ENCODE assay signal across 1 cellular context in the genomic region with DNA sequence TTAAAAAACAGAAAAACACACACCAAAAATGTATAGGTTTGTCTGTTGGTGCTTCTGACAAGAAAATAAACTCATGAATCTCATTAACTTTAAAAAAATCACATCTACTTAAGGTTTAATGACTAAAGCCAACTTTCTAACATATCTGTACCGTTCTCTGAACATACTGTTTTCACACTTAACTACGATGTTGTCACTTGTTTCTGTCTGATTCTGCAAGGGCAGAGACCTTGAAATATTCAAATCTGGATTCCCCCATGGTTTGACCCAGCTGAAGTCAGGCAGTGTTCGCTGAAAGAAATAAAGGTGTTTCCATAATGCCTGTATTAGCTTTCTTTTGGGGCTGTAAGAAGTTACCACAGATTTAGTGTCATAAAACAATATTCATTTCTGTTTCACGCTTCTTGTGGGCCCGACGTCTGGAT.
A peak's percentile ranks its signal among the peaks of the same experiment; 100 is the strongest.
TF ChIP-seq lines count a peak whose summit lies in the region.

No MANE protein-coding gene starts in this region.

TF ChIP-seq in HepG2, 621 proteins besides CTCF, POLR2A, EP300 and RAD21 (continued from another document):
- TF ChIP-seq GABPB1 (CRISPR knock-in tag; IDR thresholded peaks at IDR 0.05) (no peak), ZNF331 (CRISPR knock-in tag; IDR thresholded peaks at IDR 0.05) (peak; percentile 3), ZFX (CRISPR knock-in tag; IDR thresholded peaks at IDR 0.05; ENCODE audit: low read depth) (peak; percentile 16; the same call in 1 of the 2 replicates), LCORL (IDR thresholded peaks at IDR 0.05) (no peak), LCORL (CRISPR knock-in tag; IDR thresholded peaks at IDR 0.05) (peak; percentile 2; the same call in 1 of the 2 replicates), TMF1 (CRISPR knock-in tag; IDR thresholded peaks at IDR 0.05; ENCODE audit: low read depth) (0 out of 2 replicates have a peak, but pooled peaks have one; percentile 40), KDM4B (CRISPR knock-in tag; IDR thresholded peaks at IDR 0.05) (0 out of 2 replicates have a peak, but pooled peaks have one; percentile 2), ZFP82 (CRISPR knock-in tag; IDR thresholded peaks at IDR 0.05; ENCODE audit: borderline replicate concordance) (peak; percentile 80; the same call in 1 of the 2 replicates), ZNF652 (CRISPR knock-in tag; IDR thresholded peaks at IDR 0.05; ENCODE audit: borderline replicate concordance, low read depth) (peak; percentile 4; the same call in 1 of the 2 replicates), FOXO1 (CRISPR knock-in tag; IDR thresholded peaks at IDR 0.05) (0 out of 2 replicates have a peak, but pooled peaks have one; percentile 5), KAT7 (CRISPR knock-in tag; IDR thresholded peaks at IDR 0.05; ENCODE audit: borderline replicate concordance) (0 out of 2 replicates have a peak, but pooled peaks have one; percentile 26), ERF (CRISPR knock-in tag; IDR thresholded peaks at IDR 0.05) (no peak), ZMYM3 (CRISPR knock-in tag; IDR thresholded peaks at IDR 0.05) (no peak), KMT2B (CRISPR knock-in tag; IDR thresholded peaks at IDR 0.05) (0 out of 2 replicates have a peak, but pooled peaks have one; percentile 5), GATA4 (IDR thresholded peaks at IDR 0.05; ENCODE audit: borderline replicate concordance, low read depth) (0 out of 2 replicates have a peak, but pooled peaks have one; percentile 8), TARDBP (CRISPR knock-in tag; IDR thresholded peaks at IDR 0.05) (peak; percentile 18; the same call in 1 of the 2 replicates), HDAC1 (CRISPR knock-in tag; IDR thresholded peaks at IDR 0.05) (peak; percentile 8; the same call in 1 of the 2 replicates), THYN1 (CRISPR knock-in tag; IDR thresholded peaks at IDR 0.05; ENCODE audit: borderline replicate concordance, low read depth) (0 out of 2 replicates have a peak, but pooled peaks have one; percentile 10), TEAD3 (CRISPR knock-in tag; optimal IDR thresholded peaks at IDR 0.05; ENCODE audit: borderline replicate concordance) (no peak), ZSCAN21 (CRISPR knock-in tag; IDR thresholded peaks at IDR 0.05; ENCODE audit: borderline replicate concordance) (no peak), KMT2A (CRISPR knock-in tag; IDR thresholded peaks at IDR 0.05) (peak; percentile 53; the same call in 1 of the 2 replicates), ZNF713 (CRISPR knock-in tag; IDR thresholded peaks at IDR 0.05) (no peak), ZNF343 (CRISPR knock-in tag; IDR thresholded peaks at IDR 0.05) (peak; percentile 63; the same call in 1 of the 2 replicates), ARNTL (CRISPR knock-in tag; IDR thresholded peaks at IDR 0.05) (0 out of 2 replicates have a peak, but pooled peaks have one; percentile 38), PHF8 (CRISPR knock-in tag; IDR thresholded peaks at IDR 0.05) (peak; percentile 35), ZNF552 (CRISPR knock-in tag; IDR thresholded peaks at IDR 0.05; ENCODE audit: borderline replicate concordance) (no peak)
- TF ChIP-seq, protein P1, sequence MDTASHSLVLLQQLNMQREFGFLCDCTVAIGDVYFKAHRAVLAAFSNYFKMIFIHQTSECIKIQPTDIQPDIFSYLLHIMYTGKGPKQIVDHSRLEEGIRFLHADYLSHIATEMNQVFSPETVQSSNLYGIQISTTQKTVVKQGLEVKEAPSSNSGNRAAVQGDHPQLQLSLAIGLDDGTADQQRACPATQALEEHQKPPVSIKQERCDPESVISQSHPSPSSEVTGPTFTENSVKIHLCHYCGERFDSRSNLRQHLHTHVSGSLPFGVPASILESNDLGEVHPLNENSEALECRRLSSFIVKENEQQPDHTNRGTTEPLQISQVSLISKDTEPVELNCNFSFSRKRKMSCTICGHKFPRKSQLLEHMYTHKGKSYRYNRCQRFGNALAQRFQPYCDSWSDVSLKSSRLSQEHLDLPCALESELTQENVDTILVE (CRISPR knock-in tag; IDR thresholded peaks at IDR 0.05) = 0 out of 2 replicates have a peak, but pooled peaks have one; percentile 2
- TF ChIP-seq, protein P2, sequence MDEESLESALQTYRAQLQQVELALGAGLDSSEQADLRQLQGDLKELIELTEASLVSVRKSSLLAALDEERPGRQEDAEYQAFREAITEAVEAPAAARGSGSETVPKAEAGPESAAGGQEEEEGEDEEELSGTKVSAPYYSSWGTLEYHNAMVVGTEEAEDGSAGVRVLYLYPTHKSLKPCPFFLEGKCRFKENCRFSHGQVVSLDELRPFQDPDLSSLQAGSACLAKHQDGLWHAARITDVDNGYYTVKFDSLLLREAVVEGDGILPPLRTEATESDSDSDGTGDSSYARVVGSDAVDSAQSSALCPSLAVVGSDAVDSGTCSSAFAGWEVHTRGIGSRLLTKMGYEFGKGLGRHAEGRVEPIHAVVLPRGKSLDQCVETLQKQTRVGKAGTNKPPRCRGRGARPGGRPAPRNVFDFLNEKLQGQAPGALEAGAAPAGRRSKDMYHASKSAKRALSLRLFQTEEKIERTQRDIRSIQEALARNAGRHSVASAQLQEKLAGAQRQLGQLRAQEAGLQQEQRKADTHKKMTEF (CRISPR knock-in tag; IDR thresholded peaks at IDR 0.05) = 0 out of 2 replicates have a peak, but pooled peaks have one; percentile 6
- TF ChIP-seq, protein P3, sequence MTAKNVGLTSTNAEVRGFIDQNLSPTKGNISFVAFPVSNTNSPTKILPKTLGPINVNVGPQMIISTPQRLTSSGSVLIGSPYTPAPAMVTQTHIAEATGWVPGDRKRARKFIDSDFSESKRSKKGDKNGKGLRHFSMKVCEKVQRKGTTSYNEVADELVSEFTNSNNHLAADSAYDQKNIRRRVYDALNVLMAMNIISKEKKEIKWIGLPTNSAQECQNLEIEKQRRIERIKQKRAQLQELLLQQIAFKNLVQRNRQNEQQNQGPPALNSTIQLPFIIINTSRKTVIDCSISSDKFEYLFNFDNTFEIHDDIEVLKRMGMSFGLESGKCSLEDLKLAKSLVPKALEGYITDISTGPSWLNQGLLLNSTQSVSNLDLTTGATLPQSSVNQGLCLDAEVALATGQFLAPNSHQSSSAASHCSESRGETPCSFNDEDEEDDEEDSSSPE (CRISPR knock-in tag; IDR thresholded peaks at IDR 0.05) = no peak
- TF ChIP-seq, protein P4, sequence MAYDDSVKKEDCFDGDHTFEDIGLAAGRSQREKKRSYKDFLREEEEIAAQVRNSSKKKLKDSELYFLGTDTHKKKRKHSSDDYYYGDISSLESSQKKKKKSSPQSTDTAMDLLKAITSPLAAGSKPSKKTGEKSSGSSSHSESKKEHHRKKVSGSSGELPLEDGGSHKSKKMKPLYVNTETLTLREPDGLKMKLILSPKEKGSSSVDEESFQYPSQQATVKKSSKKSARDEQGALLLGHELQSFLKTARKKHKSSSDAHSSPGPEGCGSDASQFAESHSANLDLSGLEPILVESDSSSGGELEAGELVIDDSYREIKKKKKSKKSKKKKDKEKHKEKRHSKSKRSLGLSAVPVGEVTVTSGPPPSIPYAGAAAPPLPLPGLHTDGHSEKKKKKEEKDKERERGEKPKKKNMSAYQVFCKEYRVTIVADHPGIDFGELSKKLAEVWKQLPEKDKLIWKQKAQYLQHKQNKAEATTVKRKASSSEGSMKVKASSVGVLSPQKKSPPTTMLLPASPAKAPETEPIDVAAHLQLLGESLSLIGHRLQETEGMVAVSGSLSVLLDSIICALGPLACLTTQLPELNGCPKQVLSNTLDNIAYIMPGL (CRISPR knock-in tag; IDR thresholded peaks at IDR 0.05; ENCODE audit: borderline replicate concordance in 1 of 2, low read depth in 1 of 2) = peak in 1 of 2 experiments; percentile 49; a peak in 1 of 4 replicates
- TF ChIP-seq, protein P5, sequence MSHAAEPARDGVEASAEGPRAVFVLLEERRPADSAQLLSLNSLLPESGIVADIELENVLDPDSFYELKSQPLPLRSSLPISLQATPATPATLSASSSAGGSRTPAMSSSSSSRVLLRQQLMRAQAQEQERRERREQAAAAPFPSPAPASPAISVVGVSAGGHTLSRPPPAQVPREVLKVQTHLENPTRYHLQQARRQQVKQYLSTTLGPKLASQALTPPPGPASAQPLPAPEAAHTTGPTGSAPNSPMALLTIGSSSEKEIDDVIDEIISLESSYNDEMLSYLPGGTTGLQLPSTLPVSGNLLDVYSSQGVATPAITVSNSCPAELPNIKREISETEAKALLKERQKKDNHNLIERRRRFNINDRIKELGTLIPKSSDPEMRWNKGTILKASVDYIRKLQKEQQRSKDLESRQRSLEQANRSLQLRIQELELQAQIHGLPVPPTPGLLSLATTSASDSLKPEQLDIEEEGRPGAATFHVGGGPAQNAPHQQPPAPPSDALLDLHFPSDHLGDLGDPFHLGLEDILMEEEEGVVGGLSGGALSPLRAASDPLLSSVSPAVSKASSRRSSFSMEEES (CRISPR knock-in tag; IDR thresholded peaks at IDR 0.05) = no peak
- TF ChIP-seq, protein P6, sequence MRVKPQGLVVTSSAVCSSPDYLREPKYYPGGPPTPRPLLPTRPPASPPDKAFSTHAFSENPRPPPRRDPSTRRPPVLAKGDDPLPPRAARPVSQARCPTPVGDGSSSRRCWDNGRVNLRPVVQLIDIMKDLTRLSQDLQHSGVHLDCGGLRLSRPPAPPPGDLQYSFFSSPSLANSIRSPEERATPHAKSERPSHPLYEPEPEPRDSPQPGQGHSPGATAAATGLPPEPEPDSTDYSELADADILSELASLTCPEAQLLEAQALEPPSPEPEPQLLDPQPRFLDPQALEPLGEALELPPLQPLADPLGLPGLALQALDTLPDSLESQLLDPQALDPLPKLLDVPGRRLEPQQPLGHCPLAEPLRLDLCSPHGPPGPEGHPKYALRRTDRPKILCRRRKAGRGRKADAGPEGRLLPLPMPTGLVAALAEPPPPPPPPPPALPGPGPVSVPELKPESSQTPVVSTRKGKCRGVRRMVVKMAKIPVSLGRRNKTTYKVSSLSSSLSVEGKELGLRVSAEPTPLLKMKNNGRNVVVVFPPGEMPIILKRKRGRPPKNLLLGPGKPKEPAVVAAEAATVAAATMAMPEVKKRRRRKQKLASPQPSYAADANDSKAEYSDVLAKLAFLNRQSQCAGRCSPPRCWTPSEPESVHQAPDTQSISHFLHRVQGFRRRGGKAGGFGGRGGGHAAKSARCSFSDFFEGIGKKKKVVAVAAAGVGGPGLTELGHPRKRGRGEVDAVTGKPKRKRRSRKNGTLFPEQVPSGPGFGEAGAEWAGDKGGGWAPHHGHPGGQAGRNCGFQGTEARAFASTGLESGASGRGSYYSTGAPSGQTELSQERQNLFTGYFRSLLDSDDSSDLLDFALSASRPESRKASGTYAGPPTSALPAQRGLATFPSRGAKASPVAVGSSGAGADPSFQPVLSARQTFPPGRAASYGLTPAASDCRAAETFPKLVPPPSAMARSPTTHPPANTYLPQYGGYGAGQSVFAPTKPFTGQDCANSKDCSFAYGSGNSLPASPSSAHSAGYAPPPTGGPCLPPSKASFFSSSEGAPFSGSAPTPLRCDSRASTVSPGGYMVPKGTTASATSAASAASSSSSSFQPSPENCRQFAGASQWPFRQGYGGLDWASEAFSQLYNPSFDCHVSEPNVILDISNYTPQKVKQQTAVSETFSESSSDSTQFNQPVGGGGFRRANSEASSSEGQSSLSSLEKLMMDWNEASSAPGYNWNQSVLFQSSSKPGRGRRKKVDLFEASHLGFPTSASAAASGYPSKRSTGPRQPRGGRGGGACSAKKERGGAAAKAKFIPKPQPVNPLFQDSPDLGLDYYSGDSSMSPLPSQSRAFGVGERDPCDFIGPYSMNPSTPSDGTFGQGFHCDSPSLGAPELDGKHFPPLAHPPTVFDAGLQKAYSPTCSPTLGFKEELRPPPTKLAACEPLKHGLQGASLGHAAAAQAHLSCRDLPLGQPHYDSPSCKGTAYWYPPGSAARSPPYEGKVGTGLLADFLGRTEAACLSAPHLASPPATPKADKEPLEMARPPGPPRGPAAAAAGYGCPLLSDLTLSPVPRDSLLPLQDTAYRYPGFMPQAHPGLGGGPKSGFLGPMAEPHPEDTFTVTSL (CRISPR knock-in tag; IDR thresholded peaks at IDR 0.05; ENCODE audit: borderline replicate concordance) = 0 out of 2 replicates have a peak, but pooled peaks have one; percentile 5
- TF ChIP-seq, protein P7, sequence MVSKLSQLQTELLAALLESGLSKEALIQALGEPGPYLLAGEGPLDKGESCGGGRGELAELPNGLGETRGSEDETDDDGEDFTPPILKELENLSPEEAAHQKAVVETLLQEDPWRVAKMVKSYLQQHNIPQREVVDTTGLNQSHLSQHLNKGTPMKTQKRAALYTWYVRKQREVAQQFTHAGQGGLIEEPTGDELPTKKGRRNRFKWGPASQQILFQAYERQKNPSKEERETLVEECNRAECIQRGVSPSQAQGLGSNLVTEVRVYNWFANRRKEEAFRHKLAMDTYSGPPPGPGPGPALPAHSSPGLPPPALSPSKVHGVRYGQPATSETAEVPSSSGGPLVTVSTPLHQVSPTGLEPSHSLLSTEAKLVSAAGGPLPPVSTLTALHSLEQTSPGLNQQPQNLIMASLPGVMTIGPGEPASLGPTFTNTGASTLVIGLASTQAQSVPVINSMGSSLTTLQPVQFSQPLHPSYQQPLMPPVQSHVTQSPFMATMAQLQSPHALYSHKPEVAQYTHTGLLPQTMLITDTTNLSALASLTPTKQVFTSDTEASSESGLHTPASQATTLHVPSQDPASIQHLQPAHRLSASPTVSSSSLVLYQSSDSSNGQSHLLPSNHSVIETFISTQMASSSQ (IDR thresholded peaks at IDR 0.05; ENCODE audit: low read depth) = 0 out of 2 replicates have a peak, but pooled peaks have one; percentile 13
- TF ChIP-seq, protein P7 (CRISPR knock-in tag; IDR thresholded peaks at IDR 0.05; ENCODE audit: borderline replicate concordance) = no peak; the same call in 1 of the 2 replicates
TF ChIP-seq in HepG2: peak in this region for 43.
